7 cellular contexts compared by ENCODE assay signal in genomic region chr1:240575976-240576666, GRCh38. TPM values are rescaled to one million over a fixed set of nuclear protein-coding genes. Genes with fewer than 3 reads are reported as not detected.
DNase-seq lines count a peak whose midpoint lies in the region; ATAC-seq and TF ChIP-seq lines count a peak whose summit lies in the region.

No MANE protein-coding gene starts in this region.

- no peaks in the 10 kb centered on the region for H3K9me3 ChIP-seq in T-helper 17 cell (ENCODE audit: control insufficient read depth, low read length, poor library complexity, severe bottlenecking)

- no peak for TF ChIP-seq CTCF in GM20000 (IDR thresholded peaks at IDR 0.05; ENCODE audit: extremely low read depth, missing control alignments)

- peaks cover 2% of the 10 kb centered on the region for H3K36me3 Mint-ChIP-seq in T-helper 17 cell (ENCODE audit: low read depth)

- peaks cover 26% of the 10 kb centered on the region for H3K4me1 Mint-ChIP-seq in T-helper 17 cell

- ATAC-seq in GM18511 (IDR thresholded peaks at IDR 0.05; ENCODE audit: unreplicated experiment) = peak; percentile 66
- peak; percentile 76 for ATAC-seq in HG03378 (IDR thresholded peaks at IDR 0.05; ENCODE audit: unreplicated experiment)
- peak; percentile 97 for ATAC-seq in T-helper 17 cell

- peak overlapping the region; percentile 92 for H3K27ac Mint-ChIP-seq in T-helper 17 cell

- peak in 2 of 3 donors; percentile 26 to 31 for DNase-seq in T-helper 17 cell
- DNase-seq in fibroblast of peridontal ligament (ENCODE audit: extremely low read depth) = peak; percentile 95
- DNase-seq in stimulated activated naive CD4-positive, alpha-beta T cell treated with Interleukin-2 at 50 U/mL for 16 hours (lab: John Stamatoyannopoulos, UW) = peak; percentile 5
- DNase-seq in GM20000 (ENCODE audit: low spot score) = no peak
- DNase-seq in DMS153 (lab: John Stamatoyannopoulos, UW) = no peak

- no peaks in the 10 kb centered on the region for H3K27me3 Mint-ChIP-seq in T-helper 17 cell

- H3K4me3 Mint-ChIP-seq in T-helper 17 cell = peak overlapping the region; percentile 71

RNA-seq across cellular contexts. Expression of gene GREM2, which starts 35.8 kb away (rescaled TPM):
- total RNA-seq in T-helper 17 cell = 1 to 10 TPM; 5.5 to 8.5 TPM

Comparison
In these comparisons a context has a peak if more than half of its experiments do, and no peak if none do; other contexts are left out.
1. DNase-seq: peak in T-helper 17 cell (2 of 3), fibroblast of peridontal ligament (single experiment) and stimulated activated naive CD4-positive, alpha-beta T cell treated with Interleukin-2 at 50 U/mL for 16 hours (single experiment); none in GM20000 (single experiment) and DMS153 (single experiment).
2. Peak in every context shown above with its lines, with median percentiles within 50 percentile points of each other: ATAC-seq.